ENCODE assay signal across 25 cellular contexts in genomic region chr10:17764142-17764541, GRCh38. TPM values are rescaled to one million over a fixed set of nuclear protein-coding genes. Genes with fewer than 3 reads are reported as not detected.
"Had no signal": no experiment of that assay in that cellular context is flagged by ENCODE, and none has a peak within 500 bp of the region (broad histone marks: within the 10 kb centered on the region; RNA-seq: fewer than 3 reads in every experiment).

No MANE protein-coding gene starts in this region.

- H3K27me3 ChIP-seq: gastrocnemius medialis, neutrophil, right atrium auricular region, suprapubic skin, transverse colon, upper lobe of right lung, uterus had no signal

- H3K9me3 Mint-ChIP-seq: natural killer cell; stimulated activated naive CD8-positive, alpha-beta T cell treated with anti-CD3 and anti-CD28 coated beads, Interleukin-15, amount 100 ng/mL, for 72 hours had no signal

- H3K4me3 Mint-ChIP-seq: natural killer cell; stimulated activated naive CD8-positive, alpha-beta T cell treated with anti-CD3 and anti-CD28 coated beads, Interleukin-15, amount 100 ng/mL, for 72 hours had no signal

- H3K4me3 ChIP-seq: coronary artery, gastrocnemius medialis, lower lobe of right lung, prostate gland, right atrium auricular region, smooth muscle cell, suprapubic skin, transverse colon, upper lobe of right lung, uterus had no signal

- H3K36me3 Mint-ChIP-seq: natural killer cell had no signal

- H3K36me3 ChIP-seq: gastrocnemius medialis, lower lobe of right lung, neutrophil, prostate gland, right atrium auricular region, suprapubic skin, transverse colon, upper lobe of right lung, uterus had no signal

- ATAC-seq: gastrocnemius medialis; left ventricle myocardium superior; lower lobe of right lung; natural killer cell; sciatic nerve; stimulated activated naive CD8-positive, alpha-beta T cell treated with anti-CD3 and anti-CD28 coated beads, Interleukin-15, amount 100 ng/mL, for 72 hours; upper lobe of right lung had no signal

- H3K27ac Mint-ChIP-seq: natural killer cell; stimulated activated naive CD8-positive, alpha-beta T cell treated with anti-CD3 and anti-CD28 coated beads, Interleukin-15, amount 100 ng/mL, for 72 hours had no signal

- H3K4me1 Mint-ChIP-seq: natural killer cell; stimulated activated naive CD8-positive, alpha-beta T cell treated with anti-CD3 and anti-CD28 coated beads, Interleukin-15, amount 100 ng/mL, for 72 hours had no signal

- H3K4me2 ChIP-seq: smooth muscle cell had no signal

- FAIRE-seq: keratinocyte had no signal

- H3K4me1 ChIP-seq: gastrocnemius medialis, lower lobe of right lung, prostate gland, right atrium auricular region, suprapubic skin, upper lobe of right lung, uterus had no signal

- H3K9me3 ChIP-seq: gastrocnemius medialis, lower lobe of right lung, neutrophil, prostate gland, right atrium auricular region, suprapubic skin, transverse colon, upper lobe of right lung, uterus had no signal

- DNase-seq: dermis blood vessel endothelial cell; effector memory CD4-positive, alpha-beta T cell; gastrocnemius medialis; head of caudate nucleus; left ventricle myocardium superior; lower lobe of right lung; natural killer cell; stimulated activated CD4-positive, alpha-beta T cell treated with anti-CD3 and anti-CD28 coated beads, Interleukin-12 subunit alpha, Interleukin-12 subunit beta, amount 100 ng/mL, for 4 hours; stimulated activated CD4-positive, alpha-beta T cell treated with anti-CD3 and anti-CD28 coated beads, Interleukin-1b, Interleukin-23, amount 100 ng/mL, for 48 hours; stimulated activated CD4-positive, alpha-beta T cell treated with anti-CD3 and anti-CD28 coated beads, Interleukin-4, amount 100 ng/mL, for 1 hour; stimulated activated CD8-positive, alpha-beta memory T cell treated with anti-CD3 and anti-CD28 coated beads, Interleukin-4, amount 100 ng/mL, for 48 hours; stimulated activated naive CD4-positive, alpha-beta T cell; stimulated activated naive CD8-positive, alpha-beta T cell treated with anti-CD3 and anti-CD28 coated beads, Interleukin-15, amount 100 ng/mL, for 72 hours; transverse colon; upper lobe of right lung; uterus had no signal

- H3K27ac ChIP-seq: coronary artery, gastrocnemius medialis, lower lobe of right lung, neutrophil, prostate gland, right atrium auricular region, suprapubic skin, transverse colon, upper lobe of right lung, uterus had no signal

- H3K27me3 Mint-ChIP-seq: stimulated activated naive CD8-positive, alpha-beta T cell treated with anti-CD3 and anti-CD28 coated beads, Interleukin-15, amount 100 ng/mL, for 72 hours had no signal

RNA-seq across cellular contexts. Expression of gene TMEM236, which starts 12.1 kb away (rescaled TPM):
- polyA plus RNA-seq: smooth muscle cell had no signal

RNA-seq across cellular contexts. Expression of gene MRC1, which starts 45.0 kb away (rescaled TPM):
- total RNA-seq: smooth muscle cell had no signal
- polyA plus RNA-seq: neural cell, smooth muscle cell had no signal
